1 cellular context compared by ENCODE assay signal in the genomic region with DNA sequence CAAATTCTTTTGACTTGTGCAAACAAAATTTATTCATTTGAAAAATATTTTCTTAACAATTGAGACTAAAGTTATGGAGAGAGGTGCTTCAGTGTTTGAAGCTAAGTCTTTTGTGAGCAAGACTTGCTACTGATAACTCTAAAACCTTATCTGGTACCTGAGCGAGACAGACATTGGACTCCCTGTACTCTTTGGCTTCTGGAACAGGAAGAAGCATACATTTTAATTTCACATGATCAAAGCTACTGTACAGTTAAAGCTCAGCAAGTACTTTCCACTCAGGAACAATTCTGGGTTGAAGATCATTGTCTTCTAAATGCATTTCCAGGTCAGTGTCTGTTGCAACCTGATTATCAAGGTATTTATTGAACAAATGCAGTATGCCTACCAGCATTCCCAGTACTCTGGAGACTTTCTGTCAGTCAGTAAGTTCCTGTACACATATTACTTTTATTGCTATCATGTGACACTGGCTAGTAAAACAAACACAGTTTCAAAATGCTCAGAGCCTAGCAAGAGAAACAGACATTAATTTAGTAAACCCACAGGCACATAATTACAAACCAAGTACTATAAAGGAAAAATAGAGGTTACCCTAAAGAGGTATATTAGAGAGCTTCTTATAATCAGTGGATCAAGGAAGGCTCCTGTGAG.
TF ChIP-seq lines count a peak whose summit lies in the region.

No MANE protein-coding gene starts in this region.

TF ChIP-seq in IMR-90, 13 proteins besides CTCF, POLR2A, EP300 and RAD21 (continued from another document):
- TF ChIP-seq FOS (IDR thresholded peaks at IDR 0.05; ENCODE audit: low read depth, low read length) (no peak), CHD1 (IDR thresholded peaks at IDR 0.05; ENCODE audit: low read depth, low read length) (no peak), BHLHE40 (IDR thresholded peaks at IDR 0.05; ENCODE audit: low read depth, low read length) (no peak), RCOR1 (IDR thresholded peaks at IDR 0.05; ENCODE audit: insufficient replicate concordance, low read length) (no peak), NFE2L2 (IDR thresholded peaks at IDR 0.05; ENCODE audit: low read depth, low read length) (no peak), MAFK (IDR thresholded peaks at IDR 0.05; ENCODE audit: low read depth, low read length) (no peak)
